15 cellular contexts compared by ENCODE assay signal in the genomic region with DNA sequence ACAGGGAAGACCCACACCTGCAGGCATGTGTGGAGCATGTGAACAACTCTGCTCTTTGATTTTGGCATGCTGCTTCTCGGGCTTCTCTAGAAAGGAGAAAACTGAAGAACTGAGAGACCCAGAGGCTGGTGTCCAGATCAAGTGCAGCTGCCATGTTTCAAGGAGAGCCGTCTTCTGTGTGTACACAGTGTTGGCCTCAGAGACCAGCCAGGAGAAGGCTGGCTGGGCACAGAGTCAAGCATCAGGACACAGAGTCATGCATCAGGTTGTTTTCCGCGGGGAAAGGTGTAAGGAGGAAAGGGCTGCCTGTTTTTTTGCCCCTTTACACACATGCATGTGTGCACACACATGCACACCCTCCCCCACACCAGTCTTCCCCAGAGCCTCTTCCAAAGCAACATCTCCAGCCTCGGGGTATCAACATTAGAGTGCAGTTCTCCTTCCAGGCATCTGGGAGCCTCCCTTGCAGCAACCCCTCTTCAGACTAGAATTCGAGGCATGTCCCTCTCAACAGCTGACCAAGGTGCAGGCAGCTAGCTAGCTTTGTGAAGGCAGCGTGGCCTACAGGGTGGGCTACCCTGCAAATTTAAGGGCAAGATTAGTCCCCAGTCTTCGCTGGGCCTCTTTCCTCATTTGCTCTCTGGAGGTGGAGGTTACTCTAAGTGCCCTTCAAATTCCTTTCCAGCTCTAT.
DNase-seq lines count a peak whose midpoint lies in the region; ATAC-seq, FAIRE-seq and TF ChIP-seq lines count a peak whose summit lies in the region.
"Had no signal": no experiment of that assay in that cellular context is flagged by ENCODE, and none has a peak within 500 bp of the region (broad histone marks: within the 10 kb centered on the region; RNA-seq: fewer than 3 reads in every experiment).

No MANE protein-coding gene starts in this region.

- no peaks in the 10 kb centered on the region for H3K27me3 Mint-ChIP-seq in H9 (ENCODE audit: low read depth)
- no peaks in the 10 kb centered on the region for H3K27me3 Mint-ChIP-seq in astrocyte (ENCODE audit: low read depth, unreplicated experiment)

- in situ Hi-C loops in HepG2 (cut with HindIII; ENCODE audit: extremely low pct_ligation_motif_present, low pct_unique_long_range_greater_than_20kb), result no loop called here

- H4K20me1 ChIP-seq in H9 (ENCODE audit: control insufficient read depth, insufficient read depth, insufficient read length), result no peaks in the 10 kb centered on the region
- H4K20me1 ChIP-seq in astrocyte (ENCODE audit: insufficient read depth, low read length), result no peaks in the 10 kb centered on the region
- H4K20me1 ChIP-seq in HepG2 (ENCODE audit: insufficient read depth, low read length), result no peaks in the 10 kb centered on the region
- H4K20me1 ChIP-seq: BLaER1 had no signal

- H3K18ac ChIP-seq in H9 (ENCODE audit: insufficient read length, low read depth, low read length), result no peak overlapping the region

- no peaks in the 10 kb centered on the region for H3K27me3 ChIP-seq in H9 (ENCODE audit: insufficient read depth, low read length)
- no peaks in the 10 kb centered on the region for H3K27me3 ChIP-seq in astrocyte (ENCODE audit: insufficient read depth, low read length)
- no peaks in the 10 kb centered on the region for H3K27me3 ChIP-seq in HepG2 (ENCODE audit: control insufficient read depth in 1 of 2, insufficient read depth in 2 of 2, low read length in 2 of 2)
- no peaks in the 10 kb centered on the region for H3K27me3 ChIP-seq in skeletal muscle tissue (ENCODE audit: control insufficient read depth in 3 of 3, insufficient read depth in 3 of 3, low read length in 3 of 3)
- H3K27me3 ChIP-seq: BLaER1, colonic mucosa had no signal

- H2BK15ac ChIP-seq in H9 (ENCODE audit: low read depth, low read length), result no peak overlapping the region

- H3K27ac ChIP-seq in H9 (ENCODE audit: insufficient read length, low read depth, low read length), result no peak overlapping the region
- no peak overlapping the region for H3K27ac ChIP-seq in astrocyte (ENCODE audit: low read depth, low read length)
- peak overlapping the region; percentile 45 for H3K27ac ChIP-seq in HepG2 (ENCODE audit: extremely low read length, insufficient read depth, low read length)
- peak overlapping the region; percentile 65 for H3K27ac ChIP-seq in skeletal muscle tissue (ENCODE audit: low read depth, low read length)
- H3K27ac ChIP-seq: BLaER1, colonic mucosa had no signal

- H3K23ac ChIP-seq in H9 (ENCODE audit: insufficient read length, low read depth, low read length), result no peak overlapping the region

- H4K5ac ChIP-seq in H9 (ENCODE audit: insufficient read length, low read depth, low read length), result no peak overlapping the region

- no peak overlapping the region for H4K8ac ChIP-seq in H9 (replicated peaks; ENCODE audit: insufficient read length, low read depth, low read length)

- H3K9me3 ChIP-seq in H9 (ENCODE audit: control insufficient read depth, low read depth, low read length) (no peaks in the 10 kb centered on the region), astrocyte (ENCODE audit: insufficient read depth, low read depth, low read length) (no peaks in the 10 kb centered on the region), HepG2 (ENCODE audit: low read length) (no peaks in the 10 kb centered on the region), skeletal muscle tissue (ENCODE audit: control insufficient read depth in 3 of 3, low read length in 3 of 3) (no peaks in the 10 kb centered on the region)
- H3K9me3 ChIP-seq: BLaER1, colonic mucosa had no signal

- no peak overlapping the region for H2AK5ac ChIP-seq in H9 (ENCODE audit: insufficient read length, low read length)

- no peak overlapping the region for H3K4me2 ChIP-seq in H9 (ENCODE audit: insufficient read depth, insufficient read length, low read length)
- no peak overlapping the region for H3K4me2 ChIP-seq in astrocyte (ENCODE audit: low read length)
- H3K4me2 ChIP-seq in HepG2 (ENCODE audit: low read depth, low read length), result no peak overlapping the region
- H3K4me2 ChIP-seq: BLaER1 had no signal

- ATAC-seq in HepG2 (no peak), GM18870 (IDR thresholded peaks at IDR 0.05; ENCODE audit: unreplicated experiment) (no peak), HG02852 (IDR thresholded peaks at IDR 0.05; ENCODE audit: unreplicated experiment) (no peak), HG03460 (IDR thresholded peaks at IDR 0.05; ENCODE audit: unreplicated experiment) (no peak)

- no peaks in the 10 kb centered on the region for H3K9me3 Mint-ChIP-seq in H9
- H3K9me3 Mint-ChIP-seq in astrocyte (ENCODE audit: unreplicated experiment), result peaks cover 5% of the 10 kb centered on the region

- H3K79me2 ChIP-seq in H9 (ENCODE audit: insufficient read depth, low read length) (no peaks in the 10 kb centered on the region), astrocyte (ENCODE audit: insufficient read depth, low read length) (no peaks in the 10 kb centered on the region), HepG2 (ENCODE audit: insufficient read depth, low read length) (no peaks in the 10 kb centered on the region)

- H3K4me1 ChIP-seq in H9 (ENCODE audit: insufficient read depth, low read length) (peaks cover 2% of the 10 kb centered on the region), astrocyte (ENCODE audit: insufficient read depth, low read length) (peaks cover 19% of the 10 kb centered on the region), HepG2 (ENCODE audit: insufficient read depth, low read length) (peaks cover 82% of the 10 kb centered on the region), skeletal muscle tissue (ENCODE audit: control insufficient read depth in 3 of 3, insufficient read depth in 3 of 3, low read length in 3 of 3) (peaks cover 10 to 24% (median 20%) of the 10 kb centered on the region in 3 donors)
- H3K4me1 ChIP-seq: colonic mucosa had no signal

- H3K23me2 ChIP-seq in H9 (ENCODE audit: insufficient read length, low read depth, low read length, poor library complexity, severe bottlenecking), result no peaks in the 10 kb centered on the region

- no peak overlapping the region for H3K4ac ChIP-seq in H9 (ENCODE audit: low read depth, low read length)

- no peak overlapping the region for H3K4me3 ChIP-seq in astrocyte (ENCODE audit: insufficient read depth, low read depth, low read length)
- no peak overlapping the region for H3K4me3 ChIP-seq in HepG2 (replicated peaks in 1 of 3; ENCODE audit: insufficient read depth in 1 of 3, low read depth in 2 of 3, low read length in 3 of 3)
- no peak overlapping the region for H3K4me3 ChIP-seq in skeletal muscle tissue (ENCODE audit: low read length in 3 of 3)
- H3K4me3 ChIP-seq: BLaER1, colonic mucosa had no signal

- TF ChIP-seq EP300 in HepG2 (IDR thresholded peaks at IDR 0.05; ENCODE audit: low read depth in 2 of 2, low read length in 2 of 2) (no peak), HepG2 (CRISPR knock-in tag; IDR thresholded peaks at IDR 0.05; ENCODE audit: borderline replicate concordance) (no peak)

- H3K14ac ChIP-seq in H9 (ENCODE audit: insufficient read depth, low read length), result no peak overlapping the region

- CTCF ChIA-PET in HepG2 (lab: Yijun Ruan, JAX; ENCODE audit: low intra/inter-chr PET ratio, low total read pairs), result no interaction called here

- no peak overlapping the region for H2BK120ac ChIP-seq in H9 (ENCODE audit: low read depth, low read length, poor library complexity, severe bottlenecking)

- H3K4me1 Mint-ChIP-seq in H9 (peaks cover 35 to 49% of the 10 kb centered on the region in 2 experiments), astrocyte (ENCODE audit: low read depth, unreplicated experiment) (peaks cover 69% of the 10 kb centered on the region)

- intact Hi-C loops in HepG2 (cut with micrococcal nuclease; ENCODE audit: unreplicated experiment), result loop anchor here (10.0 kb wide), 1 partner anchor 123 kb away; no protein-coding TSS in a partner anchor

- BruUV-seq in HepG2 (replicated peaks; lab: Mats Ljungman, UMichigan), result no TSS peak

- no peak overlapping the region for H3K9ac ChIP-seq in H9 (ENCODE audit: extremely low read depth, insufficient read length, low read length)
- no peak overlapping the region for H3K9ac ChIP-seq in astrocyte (ENCODE audit: low read length)
- H3K9ac ChIP-seq in HepG2 (ENCODE audit: insufficient read depth, low read depth, low read length), result no peak overlapping the region
- no peak overlapping the region for H3K9ac ChIP-seq in skeletal muscle tissue (ENCODE audit: low read depth in 1 of 3, low read length in 3 of 3)
- H3K9ac ChIP-seq: BLaER1 had no signal

- H3K36me3 Mint-ChIP-seq in H9 (ENCODE audit: insufficient read depth in 1 of 3, low read depth in 3 of 3), result no peaks in the 10 kb centered on the region
- H3K36me3 Mint-ChIP-seq in astrocyte (ENCODE audit: low read depth, unreplicated experiment), result peaks cover 5% of the 10 kb centered on the region

- H3K79me1 ChIP-seq in H9 (ENCODE audit: insufficient read depth, low read depth, low read length, poor library complexity, severe bottlenecking), result no peaks in the 10 kb centered on the region

- no peak overlapping the region for H2AFZ ChIP-seq in H9 (ENCODE audit: low read length)
- H2AFZ ChIP-seq in astrocyte (ENCODE audit: low read depth, low read length), result no peak overlapping the region
- no peak overlapping the region for H2AFZ ChIP-seq in HepG2 (ENCODE audit: low read length)

- no peak for TF ChIP-seq POLR2A in HepG2 (IDR thresholded peaks at IDR 0.05; ENCODE audit: insufficient read depth in 1 of 2, low read depth in 2 of 2, low read length in 2 of 2)

- no peak overlapping the region for H4K91ac ChIP-seq in H9 (ENCODE audit: insufficient read length, low read depth, low read length)

- POLR2A ChIA-PET in HepG2 (lab: Yijun Ruan, JAX), result interaction anchor here (1.4 kb wide), 1 partner anchor 54 kb away, joined by 3 read pairs; no protein-coding TSS in a partner anchor

- no peak overlapping the region for H2BK5ac ChIP-seq in H9 (ENCODE audit: insufficient read length, low read length)

- peak overlapping the region in 2 of 3 experiments; percentile 12 to 44; a peak in 1 of 7 replicates for H3K27ac Mint-ChIP-seq in H9
- peak overlapping the region; percentile 53 for H3K27ac Mint-ChIP-seq in astrocyte (ENCODE audit: unreplicated experiment)

- no CpG with 5 or more reads among the region's 8 CpGs for WGBS in H9 (ENCODE audit: extremely low coverage, insufficient read length, low lambda C conversion rate)
- 83% methylated on average over 7 of the region's 8 CpGs for WGBS in HepG2 (ENCODE audit: low lambda C conversion rate)

- H2BK20ac ChIP-seq in H9 (ENCODE audit: low read depth, low read length, poor library complexity, severe bottlenecking), result no peak overlapping the region

- TF ChIP-seq CTCF in H9 (conservative IDR thresholded peaks at IDR 0.05), result no peak
- no peak for TF ChIP-seq CTCF in astrocyte (IDR thresholded peaks at IDR 0.05; ENCODE audit: insufficient read depth, low read depth, low read length)
- TF ChIP-seq CTCF in HepG2 (CRISPR knock-in tag; IDR thresholded peaks at IDR 0.05), result no peak

- H3K56ac ChIP-seq in H9 (ENCODE audit: insufficient read length, low read depth, low read length), result no peak overlapping the region

- DNase-seq in H9 (no peak), astrocyte (ENCODE audit: low read depth) (no peak), HepG2 (ENCODE audit: low spot score) (no peak), RCC 7860 (ENCODE audit: low spot score) (no peak)
- DNase-seq: activated naive CD4-positive, alpha-beta T cell treated with anti-CD3 and anti-CD28 coated beads, Interleukin-2, amount 50 U/mL, for 16 hours; colonic mucosa; H7; NCI-H446; T-helper 9 cell had no signal

- H3K4me3 Mint-ChIP-seq in H9 (no peak overlapping the region), astrocyte (ENCODE audit: unreplicated experiment) (no peak overlapping the region)

- TF ChIP-seq RAD21 in HepG2 (CRISPR knock-in tag; IDR thresholded peaks at IDR 0.05), result no peak

- no peak overlapping the region for H2BK12ac ChIP-seq in H9 (ENCODE audit: insufficient read length, low read depth, low read length)

- no peaks in the 10 kb centered on the region for H3K36me3 ChIP-seq in astrocyte (ENCODE audit: insufficient read depth, low read length)
- no peaks in the 10 kb centered on the region for H3K36me3 ChIP-seq in HepG2 (replicated peaks in 1 of 2; ENCODE audit: control insufficient read depth in 1 of 2, insufficient read depth in 2 of 2, low read length in 2 of 2)
- no peaks in the 10 kb centered on the region for H3K36me3 ChIP-seq in skeletal muscle tissue (ENCODE audit: control insufficient read depth in 3 of 3, insufficient read depth in 3 of 3, low read length in 3 of 3)
- H3K36me3 ChIP-seq: colonic mucosa had no signal

- no peak overlapping the region for H3T11ph ChIP-seq in H9 (ENCODE audit: low read length)

- FAIRE-seq in astrocyte (lab: Jason Lieb, UNC) (no peak), HepG2 (lab: Jason Lieb, UNC) (no peak), RCC 7860 (lab: Jason Lieb, UNC) (no peak)
- FAIRE-seq: keratinocyte had no signal

Comparison
In these comparisons a context has a peak if more than half of its experiments do, and no peak if none do; other contexts are left out.
1. H3K27ac ChIP-seq: peak in HepG2 (single experiment) and skeletal muscle tissue (single experiment); none in H9 (single experiment) and astrocyte (single experiment).